ENCODE assay signal across 9 cellular contexts in genomic region chr1:45018599-45019230, GRCh38. TPM values are rescaled to one million over a fixed set of nuclear protein-coding genes. Genes with fewer than 3 reads are reported as not detected.
DNase-seq lines count a peak whose midpoint lies in the region; ATAC-seq and TF ChIP-seq lines count a peak whose summit lies in the region.
"Had no signal": no experiment of that assay in that cellular context is flagged by ENCODE, and none has a peak within 500 bp of the region (broad histone marks: within the 10 kb centered on the region; RNA-seq: fewer than 3 reads in every experiment).

No MANE protein-coding gene starts in this region.

- no peak overlapping the region for H3K27ac ChIP-seq in CD4-positive, alpha-beta T cell (ENCODE audit: low read depth, low read length)

- in situ Hi-C loops in astrocyte of the cerebellum (cut with HindIII; ENCODE audit: low sequenced_read_pairs) = no loop called here

- no peaks in the 10 kb centered on the region for H3K27me3 Mint-ChIP-seq in CD4-positive, alpha-beta T cell
- H3K27me3 Mint-ChIP-seq in T-helper 17 cell = no peaks in the 10 kb centered on the region
- H3K27me3 Mint-ChIP-seq: stimulated activated naive CD8-positive, alpha-beta T cell treated with anti-CD3 and anti-CD28 coated beads, Interleukin-15, Interleukin-2, amounts not matched to agents 100 ng/mL and 50 ng/mL, for 24 hours had no signal

- ATAC-seq in CD4-positive, alpha-beta T cell (ENCODE audit: poor library complexity) = peak; percentile 82
- peak; percentile 48 for ATAC-seq in GM21367 (IDR thresholded peaks at IDR 0.05; ENCODE audit: unreplicated experiment)
- ATAC-seq in T-helper 17 cell = peak; percentile 89
- ATAC-seq in HG02884 (IDR thresholded peaks at IDR 0.05; ENCODE audit: unreplicated experiment) = no peak

- H3K9me3 ChIP-seq in CD4-positive, alpha-beta T cell (ENCODE audit: control insufficient read depth, low read length) = no peaks in the 10 kb centered on the region
- H3K9me3 ChIP-seq in T-helper 17 cell (ENCODE audit: control insufficient read depth, low read length, poor library complexity, severe bottlenecking) = no peaks in the 10 kb centered on the region

- H3K4me3 Mint-ChIP-seq in CD4-positive, alpha-beta T cell = no peak overlapping the region
- H3K4me3 Mint-ChIP-seq in T-helper 17 cell = no peak overlapping the region
- H3K4me3 Mint-ChIP-seq: stimulated activated naive CD8-positive, alpha-beta T cell treated with anti-CD3 and anti-CD28 coated beads, Interleukin-15, Interleukin-2, amounts not matched to agents 100 ng/mL and 50 ng/mL, for 24 hours had no signal

- POLR2A ChIA-PET in CD4-positive, alpha-beta T cell (lab: Charles Lee) = interaction anchor here (0.6 to 1.6 kb wide), 4 partner anchors 187 to 474 kb away, joined by 3 to 8 read pairs (median 4); partner anchors contain the start of genes TESK2 and ZSWIM5

- H3K36me3 Mint-ChIP-seq in CD4-positive, alpha-beta T cell (ENCODE audit: low read depth) = peaks cover 15% of the 10 kb centered on the region
- H3K36me3 Mint-ChIP-seq in T-helper 17 cell (ENCODE audit: low read depth) = peaks cover 4% of the 10 kb centered on the region

- no peak overlapping the region for H3K27ac Mint-ChIP-seq in CD4-positive, alpha-beta T cell
- H3K27ac Mint-ChIP-seq in T-helper 17 cell = no peak overlapping the region
- H3K27ac Mint-ChIP-seq: stimulated activated naive CD8-positive, alpha-beta T cell treated with anti-CD3 and anti-CD28 coated beads, Interleukin-15, Interleukin-2, amounts not matched to agents 100 ng/mL and 50 ng/mL, for 24 hours had no signal

- peak; percentile 68 for TF ChIP-seq CTCF in CD4-positive, alpha-beta T cell (IDR thresholded peaks at IDR 0.05)
- peak; percentile 87 for TF ChIP-seq CTCF in astrocyte of the cerebellum (IDR thresholded peaks at IDR 0.05; ENCODE audit: low read depth, low read length, missing control alignments)

- CTCF ChIA-PET in CD4-positive, alpha-beta T cell (lab: Charles Lee) = interaction anchor here (0.9 to 1.9 kb wide), 5 partner anchors 283 to 474 kb away, joined by 3 to 16 read pairs (median 4); partner anchors contain the start of genes MUTYH and TOE1

- intact Hi-C loops in CD4-positive, alpha-beta T cell (cut with DNase I, micrococcal nuclease) = loop anchor here (10.0 kb wide), 2 partner anchors 214 to 666 kb away; partner anchors contain the start of genes BTBD19 (in 1 of the 2), DYNLT4 (in 1 of the 2), GPBP1L1 (in 1 of the 2) and PLK3 (in 1 of the 2)

- H3K27me3 ChIP-seq in CD4-positive, alpha-beta T cell (ENCODE audit: control insufficient read depth, insufficient read depth, low read length) = no peaks in the 10 kb centered on the region

- H3K4me1 Mint-ChIP-seq in CD4-positive, alpha-beta T cell (ENCODE audit: low read depth) = peaks cover 18% of the 10 kb centered on the region
- peaks cover 13% of the 10 kb centered on the region for H3K4me1 Mint-ChIP-seq in T-helper 17 cell

- DNase-seq in CD4-positive, alpha-beta T cell = peak; percentile 32 to 63 (median 52)
- DNase-seq in NAMALWA (ENCODE audit: low spot score) = peak; percentile 74
- peak in 2 of 3 donors; percentile 25 to 50 for DNase-seq in T-helper 17 cell
- peak; percentile 49 for DNase-seq in astrocyte of the cerebellum (ENCODE audit: low read depth)
- DNase-seq in iPS-NIHi7 (ENCODE audit: extremely low spot score) = peak; percentile 63
- DNase-seq in stimulated activated CD4-positive, alpha-beta T cell treated with anti-CD3 and anti-CD28 coated beads, Interleukin-15, amount 100 ng/mL, for 48 hours (ENCODE audit: low read depth in 2 of 2) = peak; percentile 46 to 49

- H3K9me3 Mint-ChIP-seq in CD4-positive, alpha-beta T cell = no peaks in the 10 kb centered on the region
- H3K9me3 Mint-ChIP-seq: stimulated activated naive CD8-positive, alpha-beta T cell treated with anti-CD3 and anti-CD28 coated beads, Interleukin-15, Interleukin-2, amounts not matched to agents 100 ng/mL and 50 ng/mL, for 24 hours had no signal

- no peak overlapping the region for H3K4me3 ChIP-seq in astrocyte of the cerebellum (ENCODE audit: low read depth, low read length)

RNA-seq across cellular contexts. Expression of gene UROD, which starts 6.7 kb away (rescaled TPM):
- 10 to 100 TPM; 41.0 to 42.4 TPM for total RNA-seq in CD4-positive, alpha-beta T cell
- 10 to 100 TPM; 47.8 to 51.9 TPM for total RNA-seq in T-helper 17 cell

RNA-seq across cellular contexts. Expression of gene HECTD3, which starts 7.6 kb away (rescaled TPM):
- 10 to 100 TPM; 31.5 to 33.7 TPM for total RNA-seq in CD4-positive, alpha-beta T cell
- total RNA-seq in T-helper 17 cell = 10 to 100 TPM; 39.2 to 45.5 TPM

RNA-seq across cellular contexts. Expression of gene EIF2B3, which starts 32.3 kb away (rescaled TPM):
- total RNA-seq in CD4-positive, alpha-beta T cell = 1 to 10 TPM; 5.8 to 6.3 TPM
- total RNA-seq in T-helper 17 cell = 10 to 100 TPM in 1 of 2 donors, 1 to 10 TPM in 1; 9.0 to 13.0 TPM
